ENCODE assay signal across 21 cellular contexts in the genomic region with DNA sequence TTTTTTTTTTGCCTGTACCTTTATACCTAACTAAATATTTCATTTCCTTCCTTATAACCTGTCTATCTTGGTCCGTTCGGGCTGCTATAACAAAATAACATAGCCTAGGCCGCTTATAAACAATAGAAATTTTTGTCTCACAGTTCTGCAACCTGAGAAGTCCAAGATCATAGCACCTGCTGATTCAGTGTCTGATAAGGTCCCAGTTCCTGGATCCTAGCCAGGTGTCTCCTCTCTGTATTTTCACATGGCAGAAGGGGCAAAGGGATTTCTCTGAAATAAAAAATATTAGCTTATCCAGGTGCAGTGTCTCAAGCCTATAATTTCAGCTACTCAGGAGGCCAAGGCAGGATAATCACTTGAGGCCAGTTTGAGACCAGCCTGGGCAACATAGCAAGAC.
DNase-seq lines count a peak whose midpoint lies in the region; ATAC-seq and TF ChIP-seq lines count a peak whose summit lies in the region.
"Had no signal": no experiment of that assay in that cellular context is flagged by ENCODE, and none has a peak within 500 bp of the region (broad histone marks: within the 10 kb centered on the region; RNA-seq: fewer than 3 reads in every experiment).

No MANE protein-coding gene starts in this region.

- no peak for TF ChIP-seq CTCF in LNCaP clone FGC (IDR thresholded peaks at IDR 0.05; ENCODE audit: control insufficient read depth, extremely low read depth, insufficient read depth)
- no peak for TF ChIP-seq CTCF in CD4-positive, alpha-beta T cell (IDR thresholded peaks at IDR 0.05)

- no peaks in the 10 kb centered on the region for H3K27me3 ChIP-seq in CD4-positive, alpha-beta T cell (ENCODE audit: control insufficient read depth, insufficient read depth, low read length)
- H3K27me3 ChIP-seq: MG63 had no signal

- no peak overlapping the region for H3K4me3 ChIP-seq in LNCaP clone FGC (ENCODE audit: low read depth, low read length)
- H3K4me3 ChIP-seq: MG63, SK-N-MC had no signal

- H3K27ac Mint-ChIP-seq in activated naive CD4-positive, alpha-beta T cell treated with anti-CD3 and anti-CD28 coated beads, Interleukin-2, amount 10 ng/mL, durations not matched to agents 7 days and 5 days, result no peak overlapping the region
- H3K27ac Mint-ChIP-seq in CD4-positive, alpha-beta T cell, result no peak overlapping the region
- H3K27ac Mint-ChIP-seq: B cell, H9 had no signal

- peak; percentile 12 to 70 (median 49) for DNase-seq in NCI-H1417 (lab: John Stamatoyannopoulos, UW)
- DNase-seq in NCI-H1417 treated with DMSO at 0.1 percent for 48 hours (lab: John Stamatoyannopoulos, UW), result no peak
- peak; percentile 59 for DNase-seq in COR-L47 (lab: John Stamatoyannopoulos, UW)
- peak; percentile 10 for DNase-seq in LNCaP clone FGC (ENCODE audit: low read depth)
- peak; percentile 95 for DNase-seq in NCI-H748 (lab: John Stamatoyannopoulos, UW; ENCODE audit: unreplicated experiment)
- no peak for DNase-seq in DMS114 treated with DMSO at 0.1 percent for 48 hours (lab: John Stamatoyannopoulos, UW; ENCODE audit: unreplicated experiment)
- no peak for DNase-seq in activated naive CD4-positive, alpha-beta T cell treated with anti-CD3 and anti-CD28 coated beads, Interleukin-2, amount 10 ng/mL, durations not matched to agents 7 days and 5 days
- DNase-seq in CD4-positive, alpha-beta T cell, result no peak
- DNase-seq: Caco-2, DMS79 treated with DMSO at 0.1 percent for 48 hours, H9, MG63, NCI-H1048, NCI-H1930, NCI-H345, NCI-H82 had no signal

- H3K9me3 Mint-ChIP-seq in activated naive CD4-positive, alpha-beta T cell treated with anti-CD3 and anti-CD28 coated beads, Interleukin-2, amount 10 ng/mL, durations not matched to agents 7 days and 5 days, result peaks cover 3% of the 10 kb centered on the region
- H3K9me3 Mint-ChIP-seq in CD4-positive, alpha-beta T cell, result peaks cover 11% of the 10 kb centered on the region

- no peaks in the 10 kb centered on the region for H3K36me3 Mint-ChIP-seq in activated naive CD4-positive, alpha-beta T cell treated with anti-CD3 and anti-CD28 coated beads, Interleukin-2, amount 10 ng/mL, durations not matched to agents 7 days and 5 days
- H3K36me3 Mint-ChIP-seq in CD4-positive, alpha-beta T cell (ENCODE audit: low read depth), result no peaks in the 10 kb centered on the region

- no peak for ATAC-seq in CD4-positive, alpha-beta T cell (ENCODE audit: poor library complexity)
- ATAC-seq: Panc1 had no signal

- POLR2A ChIA-PET in CD4-positive, alpha-beta T cell (lab: Charles Lee), result no interaction called here

- H3K27ac ChIP-seq in CD4-positive, alpha-beta T cell (ENCODE audit: low read depth, low read length), result no peak overlapping the region
- H3K27ac ChIP-seq: 22Rv1, KMS-11, SK-N-MC had no signal

- intact Hi-C loops in CD4-positive, alpha-beta T cell (cut with DNase I, micrococcal nuclease), result no loop called here

- no peak overlapping the region for H3K4me3 Mint-ChIP-seq in activated naive CD4-positive, alpha-beta T cell treated with anti-CD3 and anti-CD28 coated beads, Interleukin-2, amount 10 ng/mL, durations not matched to agents 7 days and 5 days
- H3K4me3 Mint-ChIP-seq in CD4-positive, alpha-beta T cell, result no peak overlapping the region
- H3K4me3 Mint-ChIP-seq: B cell, H9 had no signal

- no peaks in the 10 kb centered on the region for H3K4me1 Mint-ChIP-seq in activated naive CD4-positive, alpha-beta T cell treated with anti-CD3 and anti-CD28 coated beads, Interleukin-2, amount 10 ng/mL, durations not matched to agents 7 days and 5 days
- H3K4me1 Mint-ChIP-seq in CD4-positive, alpha-beta T cell (ENCODE audit: low read depth), result no peaks in the 10 kb centered on the region
- H3K4me1 Mint-ChIP-seq: B cell, H9 had no signal

- CTCF ChIA-PET in activated naive CD4-positive, alpha-beta T cell treated with anti-CD3 and anti-CD28 coated beads, Interleukin-2, amount 10 ng/mL, durations not matched to agents 7 days and 5 days (lab: Charles Lee), result no interaction called here
- CTCF ChIA-PET in CD4-positive, alpha-beta T cell (lab: Charles Lee), result no interaction called here

- peaks cover 3% of the 10 kb centered on the region for H3K9me3 ChIP-seq in CD4-positive, alpha-beta T cell (ENCODE audit: control insufficient read depth, low read length)
- H3K9me3 ChIP-seq: Caco-2, MG63 had no signal

- H3K27me3 Mint-ChIP-seq in activated naive CD4-positive, alpha-beta T cell treated with anti-CD3 and anti-CD28 coated beads, Interleukin-2, amount 10 ng/mL, durations not matched to agents 7 days and 5 days, result no peaks in the 10 kb centered on the region
- no peaks in the 10 kb centered on the region for H3K27me3 Mint-ChIP-seq in CD4-positive, alpha-beta T cell
- H3K27me3 Mint-ChIP-seq: B cell had no signal

Comparison
In these comparisons a context has a peak if more than half of its experiments do, and no peak if none do; other contexts are left out.
1. DNase-seq: peak in NCI-H1417 (3 of 3), COR-L47 (single experiment), LNCaP clone FGC (single experiment) and NCI-H748 (single experiment); none in NCI-H1417 treated with DMSO at 0.1 percent for 48 hours (single experiment), DMS114 treated with DMSO at 0.1 percent for 48 hours (single experiment), activated naive CD4-positive, alpha-beta T cell treated with anti-CD3 and anti-CD28 coated beads, Interleukin-2, amount 10 ng/mL, durations not matched to agents 7 days and 5 days (single experiment) and CD4-positive, alpha-beta T cell (0 of 10).